Comparison of ENCODE assay signal across 14 cellular contexts in genomic region chr13:51999525-51999924, GRCh38. TPM values are rescaled to one million over a fixed set of nuclear protein-coding genes. Genes with fewer than 3 reads are reported as not detected.
DNase-seq lines count a peak whose midpoint lies in the region; TF ChIP-seq lines count a peak whose summit lies in the region.
"Had no signal": no experiment of that assay in that cellular context is flagged by ENCODE, and none has a peak within 500 bp of the region (broad histone marks: within the 10 kb centered on the region; RNA-seq: fewer than 3 reads in every experiment).

No MANE protein-coding gene starts in this region.

- no peaks in the 10 kb centered on the region for H3K27me3 Mint-ChIP-seq in Caco-2 (ENCODE audit: insufficient read depth, unreplicated experiment)

- no TSS peak for BruUV-seq in Caco-2 (replicated peaks; lab: Mats Ljungman, UMichigan)

- H3K4me3 Mint-ChIP-seq in Caco-2 (ENCODE audit: unreplicated experiment): peak overlapping the region; percentile 19
- H3K4me3 Mint-ChIP-seq: activated T-cell treated with anti-CD3 and anti-CD28 coated beads, Interleukin-2, amount 50 U/mL, for 72 hours had no signal

- H3K36me3 Mint-ChIP-seq in Caco-2 (ENCODE audit: insufficient read depth, unreplicated experiment): no peaks in the 10 kb centered on the region

- CTCF ChIA-PET in Caco-2 (lab: Charles Lee): interaction anchor here (0.8 to 3.7 kb wide), 6 partner anchors 8 to 129 kb away, joined by 3 to 36 read pairs (median 4); partner anchors contain the start of genes ALG11 and NEK5

- H3K9me3 Mint-ChIP-seq in Caco-2 (ENCODE audit: unreplicated experiment): no peaks in the 10 kb centered on the region
- H3K9me3 Mint-ChIP-seq: activated T-cell treated with anti-CD3 and anti-CD28 coated beads, Interleukin-2, amount 50 U/mL, for 72 hours had no signal

- H3K36me3 ChIP-seq in Caco-2 (ENCODE audit: control insufficient read depth, insufficient read depth, low read length) (no peaks in the 10 kb centered on the region), left ventricle myocardium inferior (no peaks in the 10 kb centered on the region)
- H3K36me3 ChIP-seq: BLaER1 treated with 17β-estradiol and CSF1 and Interleukin-3, amounts not matched to agents 10 nM and 100 nM; Peyer's patch; transverse colon had no signal

- no peak overlapping the region for H3K4me3 ChIP-seq in Caco-2 (ENCODE audit: low read depth, low read length)
- peak overlapping the region; percentile 36 for H3K4me3 ChIP-seq in left ventricle myocardium inferior
- H3K4me3 ChIP-seq: BLaER1 treated with 17β-estradiol and CSF1 and Interleukin-3, amounts not matched to agents 10 nM and 100 nM; Peyer's patch; transverse colon had no signal

- H3K4me1 ChIP-seq in Caco-2 (peaks cover 63% of the 10 kb centered on the region), left ventricle myocardium inferior (peaks cover 41% of the 10 kb centered on the region)
- H3K4me1 ChIP-seq: BLaER1 treated with 17β-estradiol and CSF1 and Interleukin-3, amounts not matched to agents 10 nM and 100 nM had no signal

- POLR2A ChIA-PET in Caco-2 (lab: Charles Lee): interaction anchor here (3.2 kb wide), 1 partner anchor 21 kb away, joined by 14 read pairs; no protein-coding TSS in a partner anchor

- H3K9me3 ChIP-seq in Caco-2 (no peaks in the 10 kb centered on the region), left ventricle myocardium inferior (replicated peaks) (no peaks in the 10 kb centered on the region)
- H3K9me3 ChIP-seq: BLaER1 treated with 17β-estradiol and CSF1 and Interleukin-3, amounts not matched to agents 10 nM and 100 nM; Peyer's patch; transverse colon had no signal

- H3K27me3 ChIP-seq in Caco-2 (replicated peaks; ENCODE audit: control insufficient read depth, insufficient read depth, low read length): no peaks in the 10 kb centered on the region
- H3K27me3 ChIP-seq in left ventricle myocardium inferior (ENCODE audit: low read depth): no peaks in the 10 kb centered on the region
- H3K27me3 ChIP-seq: BLaER1 treated with 17β-estradiol and CSF1 and Interleukin-3, amounts not matched to agents 10 nM and 100 nM; Peyer's patch; transverse colon had no signal

- H3K27ac Mint-ChIP-seq in Caco-2 (ENCODE audit: unreplicated experiment): peak overlapping the region; percentile 83
- H3K27ac Mint-ChIP-seq: activated T-cell treated with anti-CD3 and anti-CD28 coated beads, Interleukin-2, amount 50 U/mL, for 72 hours had no signal

- TF ChIP-seq CTCF in Caco-2 (IDR thresholded peaks at IDR 0.05; ENCODE audit: insufficient read depth in 1 of 2, low read depth in 1 of 2, low read length in 1 of 2, severe bottlenecking in 1 of 2, unreplicated experiment in 1 of 2): no peak
- peak; percentile 15 for TF ChIP-seq CTCF in left ventricle myocardium inferior (IDR thresholded peaks at IDR 0.05; ENCODE audit: borderline replicate concordance)

- peaks cover 54% of the 10 kb centered on the region for H3K4me1 Mint-ChIP-seq in Caco-2 (ENCODE audit: low read depth, unreplicated experiment)

- peak overlapping the region; percentile 57 for H3K27ac ChIP-seq in left ventricle myocardium inferior (replicated peaks)
- H3K27ac ChIP-seq: BLaER1 treated with 17β-estradiol and CSF1 and Interleukin-3, amounts not matched to agents 10 nM and 100 nM; Peyer's patch had no signal

- intact Hi-C loops in Caco-2 (cut with micrococcal nuclease; ENCODE audit: unreplicated experiment) (loop anchor here (2.0 to 5.0 kb wide), 3 partner anchors 13 to 142 kb away; partner anchors contain the start of gene ALG11), left ventricle myocardium inferior (cut with micrococcal nuclease) (no loop called here), posterior cingulate gyrus (cut with DNase I) (no loop called here)

- DNase-seq in Caco-2 (no peak), anterior cingulate cortex (lab: John Stamatoyannopoulos, UW) (peak in 43 of 58 donors; percentile 3 to 68 (median 28)), left ventricle myocardium inferior (peak; percentile 72), posterior cingulate gyrus (peak in 9 of 10 donors; percentile 31 to 92 (median 60)), T-helper 2 cell (no peak), SKM-1 (lab: John Stamatoyannopoulos, UW; ENCODE audit: unreplicated experiment) (no peak)
- no peak for DNase-seq in stimulated activated naive CD4-positive, alpha-beta T cell treated with Interleukin-2 at 50 U/mL for 16 hours (lab: John Stamatoyannopoulos, UW)
- DNase-seq in central memory CD4-positive, alpha-beta T cell: no peak
- DNase-seq: activated T-cell treated with anti-CD3 and anti-CD28 coated beads, Interleukin-2, amount 50 U/mL, for 72 hours; NCI-H1694; Peyer's patch; stimulated activated CD4-positive, alpha-beta T cell treated with anti-CD3 and anti-CD28 coated beads, Interleukin-4, amount 100 ng/mL, for 24 hours; transverse colon had no signal

RNA-seq across cellular contexts. Expression of gene ATP7B, which starts 11.7 kb away (rescaled TPM):
- total RNA-seq in Caco-2 (2022) (40.2 and 50.7 TPM in 2 replicates), left ventricle myocardium inferior (3.8 TPM)

RNA-seq across cellular contexts. Expression of gene ALG11, which starts 12.7 kb away (rescaled TPM):
- 45.9 and 47.7 TPM in 2 replicates for total RNA-seq in Caco-2 (2022)
- 22.7 TPM for total RNA-seq in left ventricle myocardium inferior

RNA-seq across cellular contexts. Expression of gene UTP14C, which starts 25.0 kb away (rescaled TPM):
- 11.8 and 12.1 TPM in 2 replicates for total RNA-seq in Caco-2 (2022)
- 11.6 TPM for total RNA-seq in left ventricle myocardium inferior

Comparison
In these comparisons a context has a peak if more than half of its experiments do, and no peak if none do; other contexts are left out.
1. DNase-seq: peak in anterior cingulate cortex (43 of 58), left ventricle myocardium inferior (single experiment) and posterior cingulate gyrus (9 of 10); none in Caco-2 (0 of 2), stimulated activated naive CD4-positive, alpha-beta T cell treated with Interleukin-2 at 50 U/mL for 16 hours (single experiment), T-helper 2 cell (0 of 5), central memory CD4-positive, alpha-beta T cell (single experiment) and SKM-1 (single experiment).